ENCODE assay signal across 6 cellular contexts in genomic region chr15:90264649-90265048, GRCh38. TPM values are rescaled to one million over a fixed set of nuclear protein-coding genes. Genes with fewer than 3 reads are reported as not detected.
DNase-seq lines count a peak whose midpoint lies in the region; ATAC-seq and TF ChIP-seq lines count a peak whose summit lies in the region.

No MANE protein-coding gene starts in this region.

- H3K27me3 Mint-ChIP-seq in T-cell, result no peaks in the 10 kb centered on the region
- H3K27me3 Mint-ChIP-seq in stimulated activated naive CD8-positive, alpha-beta T cell treated with anti-CD3 and anti-CD28 coated beads, Interleukin-15, Interleukin-2, amounts not matched to agents 100 ng/mL and 50 ng/mL, for 24 hours, result no peaks in the 10 kb centered on the region

- peak overlapping the region; percentile 93 for H3K4me3 ChIP-seq in fibroblast of villous mesenchyme (ENCODE audit: low read depth, low read length)

- H3K4me1 Mint-ChIP-seq in T-cell, result peaks cover 40 to 46% (median 43%) of the 10 kb centered on the region in 3 donors
- peaks cover 42% of the 10 kb centered on the region for H3K4me1 Mint-ChIP-seq in stimulated activated naive CD8-positive, alpha-beta T cell treated with anti-CD3 and anti-CD28 coated beads, Interleukin-15, Interleukin-2, amounts not matched to agents 100 ng/mL and 50 ng/mL, for 24 hours (ENCODE audit: low read depth)

- H3K36me3 Mint-ChIP-seq in T-cell, result peaks cover 13% of the 10 kb centered on the region
- peaks cover 24% of the 10 kb centered on the region for H3K36me3 Mint-ChIP-seq in stimulated activated naive CD8-positive, alpha-beta T cell treated with anti-CD3 and anti-CD28 coated beads, Interleukin-15, Interleukin-2, amounts not matched to agents 100 ng/mL and 50 ng/mL, for 24 hours (ENCODE audit: low read depth)

- no peaks in the 10 kb centered on the region for H3K9me3 Mint-ChIP-seq in T-cell
- no peaks in the 10 kb centered on the region for H3K9me3 Mint-ChIP-seq in stimulated activated naive CD8-positive, alpha-beta T cell treated with anti-CD3 and anti-CD28 coated beads, Interleukin-15, Interleukin-2, amounts not matched to agents 100 ng/mL and 50 ng/mL, for 24 hours

- ATAC-seq in T-cell (replicated peaks in 1 of 4), result no peak
- no peak for ATAC-seq in GM19397 (IDR thresholded peaks at IDR 0.05; ENCODE audit: unreplicated experiment)
- ATAC-seq in GM19023 (IDR thresholded peaks at IDR 0.05; ENCODE audit: unreplicated experiment), result no peak

- CTCF ChIA-PET in T-cell (lab: Charles Lee), result no interaction called here

- peak overlapping the region; percentile 98 to 99 for H3K27ac Mint-ChIP-seq in T-cell
- H3K27ac Mint-ChIP-seq in stimulated activated naive CD8-positive, alpha-beta T cell treated with anti-CD3 and anti-CD28 coated beads, Interleukin-15, Interleukin-2, amounts not matched to agents 100 ng/mL and 50 ng/mL, for 24 hours, result peak overlapping the region; percentile 99

- H3K4me3 Mint-ChIP-seq in T-cell, result peak overlapping the region; percentile 95 to 97 (median 95)
- H3K4me3 Mint-ChIP-seq in stimulated activated naive CD8-positive, alpha-beta T cell treated with anti-CD3 and anti-CD28 coated beads, Interleukin-15, Interleukin-2, amounts not matched to agents 100 ng/mL and 50 ng/mL, for 24 hours, result peak overlapping the region; percentile 98

- no peak for TF ChIP-seq CTCF in fibroblast of villous mesenchyme (IDR thresholded peaks at IDR 0.05; ENCODE audit: insufficient read depth, low read depth, low read length)

- peak; percentile 13 for DNase-seq in COLO668 (lab: John Stamatoyannopoulos, UW; ENCODE audit: unreplicated experiment)
- peak in 2 of 34 experiments; percentile 8 to 15 for DNase-seq in T-cell
- no peak for DNase-seq in fibroblast of villous mesenchyme (ENCODE audit: low read depth)

- POLR2A ChIA-PET in T-cell (lab: Charles Lee), result no interaction called here

RNA-seq across cellular contexts. Expression of gene NGRN, which starts 0.8 kb away (rescaled TPM):
- total RNA-seq in T-cell, result 10 to 100 TPM; 44.5 to 53.1 (median 46.1) TPM
- total RNA-seq in fibroblast of villous mesenchyme, result 72.2 and 88.9 TPM in 2 replicates

RNA-seq across cellular contexts. Expression of gene TTLL13, which starts 15.3 kb away (rescaled TPM):
- 1 to 10 TPM in 2 of 5 donors, under 1 TPM in 3; 0.46 to 1.7 (median 0.70) TPM for total RNA-seq in T-cell
- under 0.01 and 0.32 TPM in 2 replicates for total RNA-seq in fibroblast of villous mesenchyme

RNA-seq across cellular contexts. Expression of gene GDPGP1, which starts 30.6 kb away (rescaled TPM):
- total RNA-seq in T-cell (10 to 100 TPM in 3 of 5 donors, 1 to 10 TPM in 2; 7.9 to 14.5 (median 12.1) TPM), fibroblast of villous mesenchyme (5.2 and 5.6 TPM in 2 replicates)

RNA-seq across cellular contexts. Expression of gene CIB1, which starts 30.9 kb away (rescaled TPM):
- total RNA-seq in T-cell, result 100 to 1,000 TPM; 112 to 201 (median 139) TPM
- total RNA-seq in fibroblast of villous mesenchyme, result 19.0 and 31.2 TPM in 2 replicates
